28 cellular contexts compared by ENCODE assay signal in genomic region chr10:15877836-15878576, GRCh38. TPM values are rescaled to one million over a fixed set of nuclear protein-coding genes. Genes with fewer than 3 reads are reported as not detected.
DNase-seq lines count a peak whose midpoint lies in the region; ATAC-seq, FAIRE-seq and TF ChIP-seq lines count a peak whose summit lies in the region.
"Had no signal": no experiment of that assay in that cellular context is flagged by ENCODE, and none has a peak within 500 bp of the region (broad histone marks: within the 10 kb centered on the region; RNA-seq: fewer than 3 reads in every experiment).

No MANE protein-coding gene starts in this region.

- BruUV-seq in K562 (replicated peaks; lab: Mats Ljungman, UMichigan) = no TSS peak

- intact Hi-C loops in activated CD4-positive, alpha-beta T cell treated with anti-CD3 and anti-CD28 coated beads, Interleukin-2, amount 10 ng/mL, durations not matched to agents 24 days and 14 days (cut with micrococcal nuclease) = no loop called here
- intact Hi-C loops in K562 (cut with micrococcal nuclease) = no loop called here
- intact Hi-C loops in heart right ventricle (cut with DNase I) = no loop called here

- no peaks in the 10 kb centered on the region for H3K9me1 ChIP-seq in K562 (ENCODE audit: control insufficient read depth, insufficient read depth, low read length)

- 64% methylated on average over 14 of the region's 14 CpGs for WGBS in HUES64
- WGBS in K562 (ENCODE audit: insufficient coverage, low coverage, missing lambda C conversion rate) = 12% methylated on average over 13 of the region's 14 CpGs
- 63 to 65% methylated on average over 14 of the region's 14 CpGs for WGBS in heart right ventricle, 2 donors

- no peak for TF ChIP-seq POLR2A in K562 (conservative IDR thresholded peaks at IDR 0.05)

- no peak for TF ChIP-seq RAD21 in K562 (CRISPR knock-in tag; conservative IDR thresholded peaks at IDR 0.05 in 1 of 2, IDR thresholded peaks at IDR 0.05 in 1 of 2)

- H3K9ac ChIP-seq in HUES64 (ENCODE audit: low read depth, low read length) (peak overlapping the region; percentile 42; the same call in 1 of the 2 replicates), K562 (ENCODE audit: insufficient read depth in 1 of 2, low read depth in 2 of 2, low read length in 2 of 2) (peak overlapping the region; percentile 10 to 23; a peak in 3 of 4 replicates)

- H3K36me3 ChIP-seq in HUES64 (ENCODE audit: insufficient read depth, low read length) = no peaks in the 10 kb centered on the region
- no peaks in the 10 kb centered on the region for H3K36me3 ChIP-seq in K562 (ENCODE audit: control insufficient read depth, insufficient read depth, low read length)
- H3K36me3 ChIP-seq in neuron (ENCODE audit: insufficient read depth, low read length) = no peaks in the 10 kb centered on the region
- no peaks in the 10 kb centered on the region for H3K36me3 ChIP-seq in heart right ventricle
- H3K36me3 ChIP-seq in brain microvascular endothelial cell (replicated peaks) = no peaks in the 10 kb centered on the region
- H3K36me3 ChIP-seq: adrenal gland, colonic mucosa, gastrocnemius medialis, SJCRH30 had no signal

- H2AFZ ChIP-seq in K562 (ENCODE audit: low read depth, low read length) (peak overlapping the region; percentile 92), neuron (ENCODE audit: low read depth, low read length) (peak overlapping the region; percentile 71)
- H2AFZ ChIP-seq: PC-9 had no signal

- POLR2A ChIA-PET in K562 (lab: Yijun Ruan, JAX) = no interaction called here

- no peak for TF ChIP-seq EP300 in K562 (IDR thresholded peaks at IDR 0.05; ENCODE audit: low read length)

- H3K4me1 ChIP-seq in HUES64 (ENCODE audit: insufficient read depth, low read length) = peaks cover 16% of the 10 kb centered on the region
- H3K4me1 ChIP-seq in K562 (replicated peaks in 1 of 2; ENCODE audit: control insufficient read depth in 2 of 2, insufficient read depth in 2 of 2, low read length in 2 of 2) = peaks cover 7 to 8% of the 10 kb centered on the region in 2 experiments; a peak in 4 of 5 replicates
- H3K4me1 ChIP-seq in neuron (ENCODE audit: insufficient read depth, low read length) = peaks cover 23% of the 10 kb centered on the region
- H3K4me1 ChIP-seq in heart right ventricle = no peaks in the 10 kb centered on the region
- H3K4me1 ChIP-seq: adrenal gland, colonic mucosa, gastrocnemius medialis, SJCRH30 had no signal

- no peaks in the 10 kb centered on the region for H3K36me3 Mint-ChIP-seq in activated CD4-positive, alpha-beta T cell treated with anti-CD3 and anti-CD28 coated beads, Interleukin-2, amount 10 ng/mL, durations not matched to agents 24 days and 14 days (ENCODE audit: low read depth)
- H3K36me3 Mint-ChIP-seq: activated CD8-positive, alpha-beta memory T cell treated with anti-CD3 and anti-CD28 coated beads, Interleukin-2, amount 10 ng/mL, durations not matched to agents 7 days and 5 days; natural killer cell had no signal

- no peaks in the 10 kb centered on the region for H4K20me1 ChIP-seq in K562 (replicated peaks; ENCODE audit: control insufficient read depth, insufficient read depth, low read length)

- H3K27ac ChIP-seq in HUES64 (ENCODE audit: low read depth, low read length) (no peak overlapping the region), K562 (ENCODE audit: extremely low read depth, low read depth, low read length) (no peak overlapping the region), heart right ventricle (no peak overlapping the region), brain microvascular endothelial cell (no peak overlapping the region)
- H3K27ac ChIP-seq: adrenal gland, colonic mucosa, gastrocnemius medialis, PC-9, SJCRH30 had no signal

- FAIRE-seq in K562 (lab: Jason Lieb, UNC) = peak; percentile 32
- FAIRE-seq: bronchial epithelial cell, keratinocyte had no signal

- in situ Hi-C loops in K562 (cut with MboI) = loop anchor here (25.0 kb wide), 1 partner anchor 934 kb away; the partner anchor contains the start of gene RSU1
- in situ Hi-C loops in brain microvascular endothelial cell (cut with HindIII; ENCODE audit: low pct_ligation_motif_present, low sequenced_read_pairs) = no loop called here

- H3K79me2 ChIP-seq in K562 (ENCODE audit: control insufficient read depth, insufficient read depth, low read length) = no peaks in the 10 kb centered on the region

- H3K9me3 ChIP-seq in HUES64 (ENCODE audit: insufficient read depth, low read depth, low read length) (no peaks in the 10 kb centered on the region), K562 (replicated peaks; ENCODE audit: control insufficient read depth, insufficient read depth, low read depth, low read length) (no peaks in the 10 kb centered on the region), neuron (ENCODE audit: low read length) (no peaks in the 10 kb centered on the region), heart right ventricle (peaks cover 0 to 7% (median 0%) of the 10 kb centered on the region in 11 donors)
- H3K9me3 ChIP-seq: adrenal gland, colonic mucosa, gastrocnemius medialis, SJCRH30 had no signal

- H3K4me1 Mint-ChIP-seq in activated CD4-positive, alpha-beta T cell treated with anti-CD3 and anti-CD28 coated beads, Interleukin-2, amount 10 ng/mL, durations not matched to agents 24 days and 14 days = no peaks in the 10 kb centered on the region
- H3K4me1 Mint-ChIP-seq: activated CD8-positive, alpha-beta memory T cell treated with anti-CD3 and anti-CD28 coated beads, Interleukin-2, amount 10 ng/mL, durations not matched to agents 7 days and 5 days; natural killer cell had no signal

- peaks cover 4% of the 10 kb centered on the region; the same call in 1 of the 2 replicates for H3K27me3 ChIP-seq in HUES64 (ENCODE audit: insufficient read depth, low read length)
- H3K27me3 ChIP-seq in K562 (ENCODE audit: control insufficient read depth in 2 of 2, insufficient read depth in 2 of 2, low read length in 2 of 2) = peaks cover 5 to 11% of the 10 kb centered on the region in 2 experiments; a peak in 1 of 5 replicates
- H3K27me3 ChIP-seq in neuron (ENCODE audit: insufficient read depth, low read length) = peaks cover under 1% of the 10 kb centered on the region
- H3K27me3 ChIP-seq in heart right ventricle = peaks cover 0 to 35% (median 17%) of the 10 kb centered on the region in 7 donors
- H3K27me3 ChIP-seq in brain microvascular endothelial cell (replicated peaks) = no peaks in the 10 kb centered on the region
- H3K27me3 ChIP-seq: colonic mucosa, SJCRH30 had no signal

- H3K4me3 Mint-ChIP-seq in activated CD4-positive, alpha-beta T cell treated with anti-CD3 and anti-CD28 coated beads, Interleukin-2, amount 10 ng/mL, durations not matched to agents 24 days and 14 days = no peak overlapping the region
- H3K4me3 Mint-ChIP-seq: activated CD8-positive, alpha-beta memory T cell treated with anti-CD3 and anti-CD28 coated beads, Interleukin-2, amount 10 ng/mL, durations not matched to agents 7 days and 5 days; activated T-cell treated with anti-CD3 and anti-CD28 coated beads, Interleukin-2, amount 50 U/mL, for 72 hours; effector memory CD8-positive, alpha-beta T cell; natural killer cell; stimulated activated naive CD8-positive, alpha-beta T cell treated with anti-CD3 and anti-CD28 coated beads, Interleukin-15, Interleukin-2, amounts not matched to agents 100 ng/mL and 50 ng/mL, for 24 hours had no signal

- 0 out of 2 replicates have a peak overlapping the region, but pooled peaks have one; percentile 13 for H3K4me3 ChIP-seq in HUES64 (ENCODE audit: low read length)
- no peak overlapping the region for H3K4me3 ChIP-seq in K562
- peak overlapping the region; percentile 31 for H3K4me3 ChIP-seq in neuron (ENCODE audit: low read length)
- no peak overlapping the region for H3K4me3 ChIP-seq in heart right ventricle
- no peak overlapping the region for H3K4me3 ChIP-seq in brain microvascular endothelial cell (ENCODE audit: low read depth, low read length)
- H3K4me3 ChIP-seq: adrenal gland, colonic mucosa, gastrocnemius medialis, PC-9, SJCRH30 had no signal

- CTCF ChIA-PET in K562 (lab: Yijun Ruan, JAX; ENCODE audit: low intra/inter-chr PET ratio) = interaction anchor here (1.9 kb wide), 1 partner anchor 899 kb away, joined by 8 read pairs; no protein-coding TSS in a partner anchor

- no peak for TF ChIP-seq CTCF in K562 (IDR thresholded peaks at IDR 0.05 in 2 of 3, conservative IDR thresholded peaks at IDR 0.05 in 1 of 3; ENCODE audit: insufficient read depth in 2 of 3, low read depth in 1 of 3, low read length in 3 of 3)
- no peak for TF ChIP-seq CTCF in heart right ventricle (IDR thresholded peaks at IDR 0.05)
- TF ChIP-seq CTCF in brain microvascular endothelial cell (IDR thresholded peaks at IDR 0.05; ENCODE audit: low read depth, low read length, missing control alignments) = no peak

- peaks cover 36% of the 10 kb centered on the region for H3K27me3 Mint-ChIP-seq in activated CD4-positive, alpha-beta T cell treated with anti-CD3 and anti-CD28 coated beads, Interleukin-2, amount 10 ng/mL, durations not matched to agents 24 days and 14 days

- peak; percentile 52 for DNase-seq in activated CD4-positive, alpha-beta T cell treated with anti-CD3 and anti-CD28 coated beads, Interleukin-2, amount 10 ng/mL, durations not matched to agents 24 days and 14 days
- no peak for DNase-seq in activated CD4-positive, alpha-beta T cell treated with anti-CD3 and anti-CD28 coated beads for 4 hours
- peak in 1 of 4 experiments; percentile 57 for DNase-seq in K562 (ENCODE audit: extremely low read depth in 1 of 4, low spot score in 3 of 4)
- DNase-seq in heart right ventricle = no peak
- no peak for DNase-seq in brain microvascular endothelial cell
- DNase-seq: activated CD8-positive, alpha-beta memory T cell treated with anti-CD3 and anti-CD28 coated beads, Interleukin-2, amount 10 ng/mL, durations not matched to agents 7 days and 5 days; activated naive CD4-positive, alpha-beta T cell treated with Interleukin-2 at 50 U/mL for 16 hours; activated T-cell treated with anti-CD3 and anti-CD28 coated beads, Interleukin-2, amount 50 U/mL, for 72 hours; adrenal gland; C1 segment of cervical spinal cord; colonic mucosa; effector memory CD8-positive, alpha-beta T cell; EL; gastrocnemius medialis; natural killer cell; NCI-H1694; NCI-H2171; NCI-H774; PC-9 had no signal

- H3K4me2 ChIP-seq in K562 (ENCODE audit: insufficient read depth, low read length) = peak overlapping the region; percentile 74
- H3K4me2 ChIP-seq: PC-9 had no signal

- no peak overlapping the region for H3K27ac Mint-ChIP-seq in activated CD4-positive, alpha-beta T cell treated with anti-CD3 and anti-CD28 coated beads, Interleukin-2, amount 10 ng/mL, durations not matched to agents 24 days and 14 days
- H3K27ac Mint-ChIP-seq: activated CD8-positive, alpha-beta memory T cell treated with anti-CD3 and anti-CD28 coated beads, Interleukin-2, amount 10 ng/mL, durations not matched to agents 7 days and 5 days; activated T-cell treated with anti-CD3 and anti-CD28 coated beads, Interleukin-2, amount 50 U/mL, for 72 hours; effector memory CD8-positive, alpha-beta T cell; natural killer cell; stimulated activated naive CD8-positive, alpha-beta T cell treated with anti-CD3 and anti-CD28 coated beads, Interleukin-15, Interleukin-2, amounts not matched to agents 100 ng/mL and 50 ng/mL, for 24 hours had no signal

- ATAC-seq in K562 (peak; percentile 83), heart right ventricle (no peak), HG03378 (IDR thresholded peaks at IDR 0.05; ENCODE audit: unreplicated experiment) (no peak)
- ATAC-seq: activated CD8-positive, alpha-beta memory T cell treated with anti-CD3 and anti-CD28 coated beads, Interleukin-2, amount 10 ng/mL, durations not matched to agents 7 days and 5 days; activated T-cell treated with anti-CD3 and anti-CD28 coated beads, Interleukin-2, amount 50 U/mL, for 72 hours; esophagus mucosa; gastrocnemius medialis; sciatic nerve had no signal

- H3K9me3 Mint-ChIP-seq in activated CD4-positive, alpha-beta T cell treated with anti-CD3 and anti-CD28 coated beads, Interleukin-2, amount 10 ng/mL, durations not matched to agents 24 days and 14 days = peaks cover 6% of the 10 kb centered on the region
- H3K9me3 Mint-ChIP-seq: activated T-cell treated with anti-CD3 and anti-CD28 coated beads, Interleukin-2, amount 50 U/mL, for 72 hours; natural killer cell; stimulated activated naive CD8-positive, alpha-beta T cell treated with anti-CD3 and anti-CD28 coated beads, Interleukin-15, Interleukin-2, amounts not matched to agents 100 ng/mL and 50 ng/mL, for 24 hours had no signal

RNA-seq across cellular contexts. Expression of gene MINDY3, which starts 17.7 kb away (rescaled TPM):
- total RNA-seq in activated CD4-positive, alpha-beta T cell treated with anti-CD3 and anti-CD28 coated beads, Interleukin-2, amount 10 ng/mL, durations not matched to agents 24 days and 14 days = 16.3 and 20.1 TPM in 2 replicates
- polyA plus RNA-seq in HUES64 (2013, experiment 1 of 2) = 11.9 TPM
- 13.2 TPM for polyA plus RNA-seq in HUES64 (2013, experiment 2 of 2)
- 13.0 and 53.9 TPM in 2 replicates for total RNA-seq in K562 (2011; cell fraction: chromatin; rRNA removed; ENCODE audit: low replicate concordance)
- 7.5 and 9.9 TPM in 2 replicates for total RNA-seq in K562 (2011; cell fraction: nucleolus; rRNA removed)
- total RNA-seq in K562 (2011; cell fraction: nucleoplasm; rRNA removed) = 25.6 and 40.0 TPM in 2 replicates
- 11.7 and 14.0 TPM in 2 replicates for total RNA-seq in K562 (2014; rRNA removed)
- 29.1 and 33.9 TPM in 2 replicates for total RNA-seq in K562 (2014; rRNA removed; fragmentation: Illumina TruSeq; extraction: Trizol)
- 28.8 and 29.5 TPM in 2 replicates for total RNA-seq in K562 (2015; rRNA removed; fragmentation: Illumina TruSeq; extraction: Trizol)
- 22.0 and 23.0 TPM in 2 replicates for total RNA-seq in K562 (2021)
- 17.1 and 18.3 TPM in 2 replicates for polyA plus RNA-seq in K562 (2011; rRNA removed)
- 2.9 and 6.9 TPM in 2 replicates for polyA plus RNA-seq in K562 (2011; cell fraction: cytosol; rRNA removed)
- 17.9 and 29.3 TPM in 2 replicates for polyA plus RNA-seq in K562 (2011; cell fraction: nucleus; rRNA removed)
- polyA plus RNA-seq in K562 (2012) = 16.7 and 29.5 TPM in 2 replicates
- polyA plus RNA-seq in K562 (2014; fragmentation: Illumina TruSeq; extraction: Trizol) = 21.3 and 23.6 TPM in 2 replicates
- polyA plus RNA-seq in K562 (2014; fragmentation: Nextera tagmentation; extraction: Ambion mirVana) = 10 to 100 TPM; 34.2 to 35.9 TPM
- 14.7 and 19.2 TPM in 2 replicates for polyA plus RNA-seq in K562 (2014; rRNA removed)
- 24.1 and 28.4 TPM in 2 replicates for polyA minus RNA-seq in K562 (2011; rRNA and poly(A)+ RNA removed)
- 9.4 and 10.1 TPM in 2 replicates for polyA minus RNA-seq in K562 (2011; cell fraction: cytosol; rRNA and poly(A)+ RNA removed)
- polyA minus RNA-seq in K562 (2011; cell fraction: nucleus; rRNA and poly(A)+ RNA removed) = 29.1 and 59.8 TPM in 2 replicates
- 10 to 100 TPM; 16.0 to 26.0 (median 23.2) TPM for total RNA-seq in heart right ventricle
- 10 to 100 TPM; 10.8 to 17.6 TPM for polyA plus RNA-seq in heart right ventricle

Comparison
In these comparisons a context has a peak if more than half of its experiments do, and no peak if none do; other contexts are left out.
1. H3K4me3 ChIP-seq: peak in HUES64 (single experiment) and neuron (single experiment); none in K562 (single experiment), heart right ventricle (0 of 10) and brain microvascular endothelial cell (single experiment).